In the genomic region with DNA sequence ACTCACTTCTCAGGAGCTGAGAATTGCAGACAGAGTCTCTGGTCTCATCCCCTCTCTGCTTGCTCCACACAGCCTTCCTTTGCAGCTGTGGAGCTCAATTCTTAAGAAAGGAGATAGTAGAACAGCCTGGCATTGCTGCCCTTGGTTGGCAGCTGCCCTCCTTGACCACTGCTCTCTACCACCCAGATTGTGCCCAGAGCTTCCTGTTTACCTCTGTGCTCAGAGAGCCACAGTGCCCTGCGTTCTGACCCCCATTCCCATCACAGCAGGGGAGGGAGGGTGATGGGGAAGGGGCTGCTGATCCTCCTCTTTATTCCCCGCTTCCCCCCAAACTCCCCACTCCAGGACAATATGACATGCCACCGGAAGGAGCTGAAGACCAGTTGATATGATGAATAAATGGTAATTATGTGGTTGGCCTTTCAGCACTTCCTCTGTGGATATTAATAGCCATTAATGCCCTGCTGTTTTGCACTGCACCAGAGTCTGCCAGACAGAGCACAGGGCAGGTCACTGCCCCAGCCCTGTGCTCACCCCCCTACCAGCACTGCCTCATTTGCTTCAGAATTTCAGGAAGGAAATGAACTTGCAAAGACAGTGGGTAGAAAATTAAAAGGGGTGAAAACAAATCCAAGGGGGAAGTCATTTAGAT, we compare ENCODE assay signal across 11 cellular contexts.
DNase-seq lines count a peak whose midpoint lies in the region; ATAC-seq and TF ChIP-seq lines count a peak whose summit lies in the region.
"Had no signal": no experiment of that assay in that cellular context is flagged by ENCODE, and none has a peak within 500 bp of the region (broad histone marks: within the 10 kb centered on the region; RNA-seq: fewer than 3 reads in every experiment).

No MANE protein-coding gene starts in this region.

- TF ChIP-seq CTCF in activated B cell treated with CpG ODN at 0.5 μM for 24 hours (IDR thresholded peaks at IDR 0.05): no peak

- ATAC-seq in GM19395 (IDR thresholded peaks at IDR 0.05; ENCODE audit: unreplicated experiment) (peak; percentile 40), HG03378 (IDR thresholded peaks at IDR 0.05; ENCODE audit: unreplicated experiment) (peak; percentile 56), activated B cell treated with CpG ODN at 0.5 μM for 24 hours (ENCODE audit: low read depth) (peak; percentile 42)

- no peak overlapping the region for H3K27ac Mint-ChIP-seq in activated B cell treated with CpG ODN at 0.5 μM for 24 hours
- no peak overlapping the region for H3K27ac Mint-ChIP-seq in activated naive CD4-positive, alpha-beta T cell treated with anti-CD3 and anti-CD28 coated beads, Interleukin-2, amount 10 ng/mL, durations not matched to agents 7 days and 5 days
- H3K27ac Mint-ChIP-seq: activated naive CD4-positive, alpha-beta T cell treated with anti-CD3 and anti-CD28 coated beads, Interleukin-2, amount 50 U/mL, for 24 hours had no signal

- CTCF ChIA-PET in activated B cell treated with CpG ODN at 0.5 μM for 24 hours (lab: Charles Lee): no interaction called here
- CTCF ChIA-PET in activated naive CD4-positive, alpha-beta T cell treated with anti-CD3 and anti-CD28 coated beads, Interleukin-2, amount 10 ng/mL, durations not matched to agents 7 days and 5 days (lab: Charles Lee): no interaction called here

- intact Hi-C loops in activated B cell treated with CpG ODN at 0.5 μM for 24 hours (cut with micrococcal nuclease): no loop called here

- H3K36me3 Mint-ChIP-seq in activated B cell treated with CpG ODN at 0.5 μM for 24 hours (ENCODE audit: low read depth): no peaks in the 10 kb centered on the region
- H3K36me3 Mint-ChIP-seq in activated naive CD4-positive, alpha-beta T cell treated with anti-CD3 and anti-CD28 coated beads, Interleukin-2, amount 10 ng/mL, durations not matched to agents 7 days and 5 days: no peaks in the 10 kb centered on the region
- H3K36me3 Mint-ChIP-seq: activated naive CD4-positive, alpha-beta T cell treated with anti-CD3 and anti-CD28 coated beads, Interleukin-2, amount 50 U/mL, for 24 hours had no signal

- peak; percentile 11 for DNase-seq in A172 (ENCODE audit: low spot score)
- DNase-seq in activated B cell treated with CpG ODN at 0.5 μM for 24 hours: no peak
- DNase-seq in activated CD8-positive, alpha-beta memory T cell treated with anti-CD3 and anti-CD28 coated beads, Interleukin-2, amount 50 U/mL, for 4 hours: no peak
- no peak for DNase-seq in activated naive CD4-positive, alpha-beta T cell treated with anti-CD3 and anti-CD28 coated beads, Interleukin-2, amount 10 ng/mL, durations not matched to agents 7 days and 5 days
- DNase-seq in NCI-H1694 treated with DMSO at 0.1 percent for 48 hours (lab: John Stamatoyannopoulos, UW): no peak
- no peak for DNase-seq in activated T-cell treated with anti-CD3 and anti-CD28 coated beads, Interleukin-2, amount 50 U/mL, for 1 hour
- DNase-seq: effector memory CD4-positive, alpha-beta T cell; sigmoid colon had no signal

- H3K27me3 Mint-ChIP-seq in activated B cell treated with CpG ODN at 0.5 μM for 24 hours: no peaks in the 10 kb centered on the region
- H3K27me3 Mint-ChIP-seq in activated naive CD4-positive, alpha-beta T cell treated with anti-CD3 and anti-CD28 coated beads, Interleukin-2, amount 10 ng/mL, durations not matched to agents 7 days and 5 days: no peaks in the 10 kb centered on the region
- H3K27me3 Mint-ChIP-seq: activated naive CD4-positive, alpha-beta T cell treated with anti-CD3 and anti-CD28 coated beads, Interleukin-2, amount 50 U/mL, for 24 hours had no signal

- H3K9me3 Mint-ChIP-seq in activated B cell treated with CpG ODN at 0.5 μM for 24 hours: peaks cover 2% of the 10 kb centered on the region
- H3K9me3 Mint-ChIP-seq in activated naive CD4-positive, alpha-beta T cell treated with anti-CD3 and anti-CD28 coated beads, Interleukin-2, amount 10 ng/mL, durations not matched to agents 7 days and 5 days: peaks cover 3% of the 10 kb centered on the region

- POLR2A ChIA-PET in activated B cell treated with CpG ODN at 0.5 μM for 24 hours (lab: Charles Lee): interaction anchor here (1.0 kb wide), 1 partner anchor 9 kb away, joined by 3 read pairs; no protein-coding TSS in a partner anchor

- H3K4me1 Mint-ChIP-seq in activated B cell treated with CpG ODN at 0.5 μM for 24 hours: peaks cover 38% of the 10 kb centered on the region
- H3K4me1 Mint-ChIP-seq in activated naive CD4-positive, alpha-beta T cell treated with anti-CD3 and anti-CD28 coated beads, Interleukin-2, amount 10 ng/mL, durations not matched to agents 7 days and 5 days: no peaks in the 10 kb centered on the region
- H3K4me1 Mint-ChIP-seq: activated naive CD4-positive, alpha-beta T cell treated with anti-CD3 and anti-CD28 coated beads, Interleukin-2, amount 50 U/mL, for 24 hours had no signal

- peak overlapping the region; percentile 25 for H3K4me3 Mint-ChIP-seq in activated B cell treated with CpG ODN at 0.5 μM for 24 hours
- no peak overlapping the region for H3K4me3 Mint-ChIP-seq in activated naive CD4-positive, alpha-beta T cell treated with anti-CD3 and anti-CD28 coated beads, Interleukin-2, amount 10 ng/mL, durations not matched to agents 7 days and 5 days
- H3K4me3 Mint-ChIP-seq: activated naive CD4-positive, alpha-beta T cell treated with anti-CD3 and anti-CD28 coated beads, Interleukin-2, amount 50 U/mL, for 24 hours had no signal
